ENCODE assay signal across 2 cellular contexts in the genomic region with DNA sequence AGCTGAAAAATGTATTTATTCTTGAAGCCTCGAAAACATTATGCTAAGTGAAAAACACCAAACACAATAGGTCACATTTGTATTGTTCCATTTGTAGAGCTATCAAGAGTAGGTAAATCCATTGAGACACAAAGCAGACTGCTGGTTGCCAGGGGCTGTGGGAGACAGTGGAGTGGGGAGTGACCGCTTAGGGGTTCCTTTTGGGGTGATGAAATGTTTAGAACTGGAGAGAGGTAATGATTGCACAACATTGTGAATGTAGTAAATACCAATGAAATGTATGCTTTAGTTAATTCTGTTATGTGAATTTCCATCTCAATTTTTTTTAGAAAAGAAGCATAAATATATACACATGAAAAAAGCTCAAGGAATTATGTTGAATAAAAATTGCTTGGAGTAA.
TF ChIP-seq lines count a peak whose summit lies in the region.

No MANE protein-coding gene starts in this region.

TF ChIP-seq in HepG2, 621 proteins besides CTCF, POLR2A, EP300 and RAD21:
- TF ChIP-seq CEBPB (IDR thresholded peaks at IDR 0.05; ENCODE audit: borderline replicate concordance, low read depth, low read length), result peak; percentile 82
- no peak for TF ChIP-seq ZMAT3 (CRISPR knock-in tag; conservative IDR thresholded peaks at IDR 0.05)

TF ChIP-seq in K562, 482 proteins besides CTCF, POLR2A, EP300 and RAD21:
- TF ChIP-seq ZNF174 (CRISPR knock-in tag; IDR thresholded peaks at IDR 0.05) (no peak), CEBPB (tag; IDR thresholded peaks at IDR 0.05) (0 out of 2 replicates have a peak, but pooled peaks have one; percentile 12), CEBPG (CRISPR knock-in tag; IDR thresholded peaks at IDR 0.05) (no peak), CEBPG (tag; conservative IDR thresholded peaks at IDR 0.05 in 1 of 2, IDR thresholded peaks at IDR 0.05 in 1 of 2) (peak in 1 of 2 experiments; percentile 51; a peak in 2 of 4 replicates)
